25 cellular contexts compared by ENCODE assay signal in the genomic region with DNA sequence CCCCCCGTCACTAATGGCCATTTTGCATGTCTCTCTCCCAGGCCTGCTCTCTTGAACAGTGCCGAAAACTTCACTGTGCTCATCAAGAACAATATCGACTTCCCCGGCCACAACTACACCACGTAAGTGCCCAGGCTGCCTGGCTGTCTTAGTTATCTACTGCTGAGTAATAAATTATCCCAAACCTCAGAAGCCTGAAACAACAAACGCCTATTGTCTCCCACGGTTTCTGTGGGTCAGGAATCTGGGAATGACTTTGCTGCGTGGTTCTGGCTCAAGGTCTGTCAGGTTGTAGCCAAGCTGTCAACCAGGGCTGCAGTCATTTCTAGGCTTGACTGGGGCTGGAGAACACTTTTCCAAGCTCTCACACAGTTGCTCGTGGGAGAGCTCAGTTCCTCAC. TPM values are rescaled to one million over a fixed set of nuclear protein-coding genes. Genes with fewer than 3 reads are reported as not detected.
DNase-seq lines count a peak whose midpoint lies in the region; TF ChIP-seq lines count a peak whose summit lies in the region.
"Had no signal": no experiment of that assay in that cellular context is flagged by ENCODE, and none has a peak within 500 bp of the region (broad histone marks: within the 10 kb centered on the region; RNA-seq: fewer than 3 reads in every experiment).

No MANE protein-coding gene starts in this region.

- CTCF ChIA-PET in mammary epithelial cell (lab: Charles Lee; ENCODE audit: low non-redundant PET): no interaction called here
- CTCF ChIA-PET in MCF 10A (lab: Yijun Ruan, JAX): interaction anchor here (0.6 to 0.7 kb wide), 2 partner anchors 87 to 113 kb away, joined by 3 read pairs; no protein-coding TSS in a partner anchor

- intact Hi-C loops in mammary epithelial cell (cut with micrococcal nuclease): no loop called here
- intact Hi-C loops in MCF 10A (cut with micrococcal nuclease): no loop called here

- dilution Hi-C loops in mammary epithelial cell (cut with HindIII; ENCODE audit: low sequenced_read_pairs): no loop called here

- H3K4me1 ChIP-seq in mammary epithelial cell (ENCODE audit: insufficient read depth, low read length): no peaks in the 10 kb centered on the region
- H3K4me1 ChIP-seq: left ventricle myocardium inferior, spleen had no signal

- no peaks in the 10 kb centered on the region for H3K79me2 ChIP-seq in mammary epithelial cell (ENCODE audit: insufficient read depth, low read length)

- H3K4me3 Mint-ChIP-seq in MCF 10A (ENCODE audit: unreplicated experiment): no peak overlapping the region
- H3K4me3 Mint-ChIP-seq in activated naive CD8-positive, alpha-beta T cell treated with anti-CD3 and anti-CD28 coated beads for 36 hours: no peak overlapping the region
- H3K4me3 Mint-ChIP-seq: activated CD4-positive, alpha-beta T cell treated with anti-CD3 and anti-CD28 coated beads for 36 hours; activated naive CD4-positive, alpha-beta T cell treated with anti-CD3 and anti-CD28 coated beads for 36 hours; CD4-positive, alpha-beta T cell; natural killer cell treated with Interleukin-12 subunit alpha and Interleukin-12 subunit beta and Interleukin-15 and Interleukin-18, amount 100 ng/mL, for 72 hours; T-cell had no signal

- peak; percentile 65 for DNase-seq in mammary epithelial cell
- DNase-seq in MCF 10A (ENCODE audit: unreplicated experiment): no peak
- peak; percentile 27 for DNase-seq in astrocyte of the spinal cord (ENCODE audit: low read depth, low spot score)
- peak; percentile 27 for DNase-seq in kidney tubule cell (ENCODE audit: low spot score)
- no peak for DNase-seq in NAMALWA (ENCODE audit: low spot score)
- DNase-seq in activated naive CD8-positive, alpha-beta T cell treated with anti-CD3 and anti-CD28 coated beads for 36 hours: no peak
- DNase-seq in iPS-NIHi7 (ENCODE audit: extremely low spot score): no peak
- DNase-seq in T-helper 1 cell: no peak
- DNase-seq: 8988T; activated CD4-positive, alpha-beta T cell treated with anti-CD3 and anti-CD28 coated beads for 36 hours; activated naive CD4-positive, alpha-beta T cell treated with anti-CD3 and anti-CD28 coated beads for 36 hours; activated T-cell treated with anti-CD3 and anti-CD28 coated beads, Interleukin-2, amount 50 U/mL, for 48 hours; anterior cingulate cortex; CD4-positive, alpha-beta T cell; left ventricle myocardium inferior; NCI-H1105 treated with DMSO at 0.1 percent for 48 hours; NCI-H2029; NCI-H2227 treated with DMSO at 0.1 percent for 48 hours; SHP77; spleen; stimulated activated CD4-positive, alpha-beta T cell treated with anti-CD3 and anti-CD28 coated beads, Interleukin-4, amount 100 ng/mL, for 24 hours; stimulated activated naive CD4-positive, alpha-beta T cell; T-cell had no signal

- no peak overlapping the region for H2AFZ ChIP-seq in mammary epithelial cell (ENCODE audit: low read depth, low read length)

- peaks cover 6% of the 10 kb centered on the region for H3K4me1 Mint-ChIP-seq in MCF 10A (ENCODE audit: insufficient read depth, unreplicated experiment)
- peaks cover 2% of the 10 kb centered on the region for H3K4me1 Mint-ChIP-seq in activated naive CD8-positive, alpha-beta T cell treated with anti-CD3 and anti-CD28 coated beads for 36 hours
- H3K4me1 Mint-ChIP-seq: activated CD4-positive, alpha-beta T cell treated with anti-CD3 and anti-CD28 coated beads for 36 hours; T-cell had no signal

- H3K9ac ChIP-seq in mammary epithelial cell (ENCODE audit: insufficient read depth, low read length): no peak overlapping the region

- no peak overlapping the region for H3K4me2 ChIP-seq in mammary epithelial cell (ENCODE audit: insufficient read depth, low read depth, low read length)

- no peaks in the 10 kb centered on the region for H3K27me3 Mint-ChIP-seq in MCF 10A (ENCODE audit: insufficient read depth, unreplicated experiment)
- H3K27me3 Mint-ChIP-seq in activated naive CD8-positive, alpha-beta T cell treated with anti-CD3 and anti-CD28 coated beads for 36 hours: no peaks in the 10 kb centered on the region
- H3K27me3 Mint-ChIP-seq: activated CD4-positive, alpha-beta T cell treated with anti-CD3 and anti-CD28 coated beads for 36 hours; CD4-positive, alpha-beta T cell; natural killer cell treated with Interleukin-12 subunit alpha and Interleukin-12 subunit beta and Interleukin-15 and Interleukin-18, amount 100 ng/mL, for 72 hours; T-cell had no signal

- POLR2A ChIA-PET in MCF 10A (lab: Yijun Ruan, JAX): no interaction called here

- no peaks in the 10 kb centered on the region for H3K36me3 Mint-ChIP-seq in MCF 10A (ENCODE audit: insufficient read depth, unreplicated experiment)
- H3K36me3 Mint-ChIP-seq in activated naive CD8-positive, alpha-beta T cell treated with anti-CD3 and anti-CD28 coated beads for 36 hours: peaks cover 11% of the 10 kb centered on the region

- no peaks in the 10 kb centered on the region for H3K27me3 ChIP-seq in mammary epithelial cell (ENCODE audit: insufficient read depth, low read length)
- H3K27me3 ChIP-seq: spleen had no signal

- no TSS peak for BruUV-seq in mammary epithelial cell (replicated peaks; lab: Mats Ljungman, UMichigan)
- BruUV-seq in MCF 10A (replicated peaks; lab: Mats Ljungman, UMichigan): no TSS peak

- H3K27ac Mint-ChIP-seq in MCF 10A (ENCODE audit: low read depth, unreplicated experiment): no peak overlapping the region
- no peak overlapping the region for H3K27ac Mint-ChIP-seq in activated naive CD8-positive, alpha-beta T cell treated with anti-CD3 and anti-CD28 coated beads for 36 hours
- H3K27ac Mint-ChIP-seq: activated CD4-positive, alpha-beta T cell treated with anti-CD3 and anti-CD28 coated beads for 36 hours; activated naive CD4-positive, alpha-beta T cell treated with anti-CD3 and anti-CD28 coated beads for 36 hours; CD4-positive, alpha-beta T cell; natural killer cell treated with Interleukin-12 subunit alpha and Interleukin-12 subunit beta and Interleukin-15 and Interleukin-18, amount 100 ng/mL, for 72 hours; T-cell had no signal

- H3K9me3 ChIP-seq in mammary epithelial cell (replicated peaks; ENCODE audit: insufficient read depth, low read length): no peaks in the 10 kb centered on the region
- H3K9me3 ChIP-seq: left ventricle myocardium inferior, spleen had no signal

- H3K36me3 ChIP-seq in mammary epithelial cell (ENCODE audit: insufficient read depth, low read length): no peaks in the 10 kb centered on the region

- H3K4me3 ChIP-seq in mammary epithelial cell (replicated peaks in 1 of 3; ENCODE audit: insufficient read depth in 1 of 3, low read depth in 2 of 3, low read length in 3 of 3): no peak overlapping the region
- no peak overlapping the region for H3K4me3 ChIP-seq in astrocyte of the spinal cord (ENCODE audit: low read depth, low read length)
- H3K4me3 ChIP-seq: left ventricle myocardium inferior, spleen had no signal

- 54% methylated on average over 8 of the region's 9 CpGs for WGBS in mammary epithelial cell (ENCODE audit: low coverage, missing lambda C conversion rate)

- TF ChIP-seq CTCF in mammary epithelial cell (conservative IDR thresholded peaks at IDR 0.05 in 1 of 2, IDR thresholded peaks at IDR 0.05 in 1 of 2; ENCODE audit: extremely low read depth in 1 of 2, insufficient read depth in 1 of 2, low read depth in 1 of 2, low read length in 2 of 2) (no peak), MCF 10A (IDR thresholded peaks at IDR 0.05; ENCODE audit: unreplicated experiment) (no peak), astrocyte of the spinal cord (IDR thresholded peaks at IDR 0.05; ENCODE audit: low read depth, low read length) (no peak)

- in situ Hi-C loops in mammary epithelial cell (cut with MboI; ENCODE audit: low sequenced_read_pairs in 2 of 2) (no loop called here), astrocyte of the spinal cord (cut with HindIII; ENCODE audit: low sequenced_read_pairs) (no loop called here)

- no peak overlapping the region for H3K27ac ChIP-seq in mammary epithelial cell (ENCODE audit: insufficient read depth, low read depth, low read length)
- H3K27ac ChIP-seq: HL-60, left ventricle myocardium inferior, spleen had no signal

- no peaks in the 10 kb centered on the region for H3K9me3 Mint-ChIP-seq in MCF 10A (ENCODE audit: unreplicated experiment)
- H3K9me3 Mint-ChIP-seq in activated naive CD8-positive, alpha-beta T cell treated with anti-CD3 and anti-CD28 coated beads for 36 hours: no peaks in the 10 kb centered on the region
- H3K9me3 Mint-ChIP-seq: activated naive CD4-positive, alpha-beta T cell treated with anti-CD3 and anti-CD28 coated beads for 36 hours; CD4-positive, alpha-beta T cell; natural killer cell treated with Interleukin-12 subunit alpha and Interleukin-12 subunit beta and Interleukin-15 and Interleukin-18, amount 100 ng/mL, for 72 hours; T-cell had no signal

- no peaks in the 10 kb centered on the region for H4K20me1 ChIP-seq in mammary epithelial cell (ENCODE audit: insufficient read depth, low read length)

RNA-seq across cellular contexts. Expression of a gene that starts 32.6 kb away (rescaled TPM):
- under 1 TPM; 0.17 to 0.49 TPM for total RNA-seq in mammary epithelial cell
- polyA plus RNA-seq in mammary epithelial cell: 0.26 TPM
- 28.1 TPM for polyA minus RNA-seq in mammary epithelial cell
- total RNA-seq in MCF 10A (2022): 0.68 and 1.3 TPM in 2 replicates
- 1 to 10 TPM; 3.6 to 3.9 TPM for total RNA-seq in activated naive CD8-positive, alpha-beta T cell treated with anti-CD3 and anti-CD28 coated beads for 36 hours

RNA-seq across cellular contexts. Expression of a gene that starts 44.6 kb away (rescaled TPM):
- total RNA-seq in mammary epithelial cell (1 to 10 TPM; 5.0 to 5.4 TPM), MCF 10A (2022) (8.1 and 10.7 TPM in 2 replicates)
- polyA plus RNA-seq in mammary epithelial cell: 3.3 TPM
- polyA minus RNA-seq in mammary epithelial cell: 14.1 TPM
- total RNA-seq in activated naive CD8-positive, alpha-beta T cell treated with anti-CD3 and anti-CD28 coated beads for 36 hours: 10 to 100 TPM; 17.8 to 19.0 TPM

Comparison
In these comparisons a context has a peak if more than half of its experiments do, and no peak if none do; other contexts are left out.
1. DNase-seq: peak in mammary epithelial cell (single experiment), astrocyte of the spinal cord (single experiment) and kidney tubule cell (single experiment); none in MCF 10A (single experiment), NAMALWA (single experiment), activated naive CD8-positive, alpha-beta T cell treated with anti-CD3 and anti-CD28 coated beads for 36 hours (single experiment), iPS-NIHi7 (single experiment) and T-helper 1 cell (0 of 5).